ENCODE assay signal across 8 cellular contexts in the genomic region with DNA sequence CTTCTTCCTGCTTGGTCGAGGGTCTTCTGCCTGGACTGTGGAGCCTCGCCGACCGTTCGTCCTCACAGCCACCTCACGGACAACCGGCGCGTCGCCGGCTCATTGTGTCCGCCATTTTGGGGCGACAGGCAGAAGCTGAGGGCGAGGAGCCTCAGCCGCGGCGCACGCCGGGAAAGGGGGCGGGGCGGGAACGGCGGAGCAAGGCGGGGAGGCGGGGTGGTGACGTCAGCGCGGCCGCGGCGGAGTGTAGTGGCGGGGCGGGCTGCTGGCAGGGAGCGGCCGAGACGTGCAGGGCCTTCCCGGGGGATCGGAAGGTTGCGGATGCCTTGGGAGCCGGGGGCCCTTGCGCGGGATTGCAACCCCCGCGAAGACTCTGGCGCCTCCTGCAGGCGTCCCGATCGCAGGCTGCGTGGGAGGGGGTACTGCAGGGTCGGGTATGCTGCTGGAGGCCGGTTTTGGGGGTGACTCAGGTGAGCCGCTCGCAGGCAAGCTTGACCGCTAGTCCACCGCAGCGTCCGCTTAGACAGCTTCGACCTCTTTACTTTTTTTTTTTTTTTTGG. TPM values are rescaled to one million over a fixed set of nuclear protein-coding genes. Genes with fewer than 3 reads are reported as not detected.
DNase-seq lines count a peak whose midpoint lies in the region; ATAC-seq and TF ChIP-seq lines count a peak whose summit lies in the region.

A gene with protein sequence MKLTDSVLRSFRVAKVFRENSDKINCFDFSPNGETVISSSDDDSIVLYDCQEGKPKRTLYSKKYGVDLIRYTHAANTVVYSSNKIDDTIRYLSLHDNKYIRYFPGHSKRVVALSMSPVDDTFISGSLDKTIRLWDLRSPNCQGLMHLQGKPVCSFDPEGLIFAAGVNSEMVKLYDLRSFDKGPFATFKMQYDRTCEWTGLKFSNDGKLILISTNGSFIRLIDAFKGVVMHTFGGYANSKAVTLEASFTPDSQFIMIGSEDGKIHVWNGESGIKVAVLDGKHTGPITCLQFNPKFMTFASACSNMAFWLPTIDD (minus strand): TSS at position 140 of the 560 bp plus-strand sequence. CDS start 288 bp downstream, outside the sequence.

- peaks cover 17 to 65% of the 10 kb centered on the region in 2 donors for H3K4me1 ChIP-seq in left lung

- no peaks in the 10 kb centered on the region for H3K9me3 ChIP-seq in left lung

- H3K4me1 Mint-ChIP-seq in activated CD4-positive, alpha-beta T cell treated with anti-CD3 and anti-CD28 coated beads, Interleukin-2, amount 10 ng/mL, durations not matched to agents 7 days and 5 days = peaks cover 63% of the 10 kb centered on the region

- H3K36me3 ChIP-seq in left lung = peaks cover 0 to 21% of the 10 kb centered on the region in 2 donors

- intact Hi-C loops in left lung (cut with DNase I) = no loop called here

- ATAC-seq in GM19324 (IDR thresholded peaks at IDR 0.05; ENCODE audit: low FRiP score, unreplicated experiment) (peak; percentile 82), HG03469 (IDR thresholded peaks at IDR 0.05; ENCODE audit: unreplicated experiment) (peak; percentile 63), left lung (peak; percentile 96)

- no peaks in the 10 kb centered on the region for H3K27me3 Mint-ChIP-seq in activated CD4-positive, alpha-beta T cell treated with anti-CD3 and anti-CD28 coated beads, Interleukin-2, amount 10 ng/mL, durations not matched to agents 7 days and 5 days

- DNase-seq in C1 segment of cervical spinal cord (lab: John Stamatoyannopoulos, UW) (peak; percentile 48 to 98 (median 94)), NCI-H526 treated with DMSO at 0.1 percent for 48 hours (lab: John Stamatoyannopoulos, UW) (peak; percentile 72), coronary artery (ENCODE audit: low spot score) (peak; percentile 96), left lung (peak; percentile 98 to 100)
- peak; percentile 97 for DNase-seq in activated CD4-positive, alpha-beta T cell treated with anti-CD3 and anti-CD28 coated beads, Interleukin-2, amount 10 ng/mL, durations not matched to agents 7 days and 5 days
- DNase-seq in stimulated activated CD4-positive, alpha-beta T cell treated with anti-CD3 and anti-CD28 coated beads, Interleukin-2, amount 100 ng/mL, for 48 hours = peak; percentile 99

- H3K27me3 ChIP-seq in left lung = no peaks in the 10 kb centered on the region

- peaks cover 64% of the 10 kb centered on the region for H3K36me3 Mint-ChIP-seq in activated CD4-positive, alpha-beta T cell treated with anti-CD3 and anti-CD28 coated beads, Interleukin-2, amount 10 ng/mL, durations not matched to agents 7 days and 5 days (ENCODE audit: low read depth)

- H3K27ac Mint-ChIP-seq in activated CD4-positive, alpha-beta T cell treated with anti-CD3 and anti-CD28 coated beads, Interleukin-2, amount 10 ng/mL, durations not matched to agents 7 days and 5 days = peak within 1 kb of the TSS; percentile 99

- H3K9me3 Mint-ChIP-seq in activated CD4-positive, alpha-beta T cell treated with anti-CD3 and anti-CD28 coated beads, Interleukin-2, amount 10 ng/mL, durations not matched to agents 7 days and 5 days = no peaks in the 10 kb centered on the region

- H3K27ac ChIP-seq in coronary artery = peak within 1 kb of the TSS; percentile 92 to 100
- H3K27ac ChIP-seq in left lung = peak within 1 kb of the TSS; percentile 95 to 96

- POLR2A ChIA-PET in activated CD4-positive, alpha-beta T cell treated with anti-CD3 and anti-CD28 coated beads, Interleukin-2, amount 10 ng/mL, durations not matched to agents 7 days and 5 days (lab: Charles Lee) = interaction anchor here (0.6 to 2.4 kb wide), 5 partner anchors 26 to 283 kb away, joined by 3 to 15 read pairs (median 5); a partner anchor contains a TSS

- TF ChIP-seq CTCF in coronary artery (IDR thresholded peaks at IDR 0.05) (no peak), left lung (IDR thresholded peaks at IDR 0.05) (peak in 1 of 2 donors; percentile 23)

- H3K4me3 Mint-ChIP-seq in activated CD4-positive, alpha-beta T cell treated with anti-CD3 and anti-CD28 coated beads, Interleukin-2, amount 10 ng/mL, durations not matched to agents 7 days and 5 days = peak within 1 kb of the TSS; percentile 92

- CTCF ChIA-PET in activated CD4-positive, alpha-beta T cell treated with anti-CD3 and anti-CD28 coated beads, Interleukin-2, amount 10 ng/mL, durations not matched to agents 7 days and 5 days (lab: Charles Lee) = interaction anchor here (0.7 to 7.7 kb wide), 19 partner anchors 9 to 305 kb away, joined by 3 to 48 read pairs (median 5); a partner anchor contains a TSS

- H3K4me3 ChIP-seq in coronary artery (peak within 1 kb of the TSS; percentile 93), left lung (peak within 1 kb of the TSS; percentile 56 to 83)

RNA-seq across cellular contexts. Expression of the gene that starts here (rescaled TPM):
- 100 to 1,000 TPM; 140 to 143 TPM for total RNA-seq in activated CD4-positive, alpha-beta T cell treated with anti-CD3 and anti-CD28 coated beads, Interleukin-2, amount 10 ng/mL, durations not matched to agents 7 days and 5 days
- total RNA-seq in left lung = 10 to 100 TPM; 60.2 to 67.9 TPM

Comparison
In these comparisons a context has a peak if more than half of its experiments do, and no peak if none do; other contexts are left out.
1. Peak in every context shown above with its lines: DNase-seq, ATAC-seq, H3K4me3 ChIP-seq and H3K27ac ChIP-seq.